In the genomic region with DNA sequence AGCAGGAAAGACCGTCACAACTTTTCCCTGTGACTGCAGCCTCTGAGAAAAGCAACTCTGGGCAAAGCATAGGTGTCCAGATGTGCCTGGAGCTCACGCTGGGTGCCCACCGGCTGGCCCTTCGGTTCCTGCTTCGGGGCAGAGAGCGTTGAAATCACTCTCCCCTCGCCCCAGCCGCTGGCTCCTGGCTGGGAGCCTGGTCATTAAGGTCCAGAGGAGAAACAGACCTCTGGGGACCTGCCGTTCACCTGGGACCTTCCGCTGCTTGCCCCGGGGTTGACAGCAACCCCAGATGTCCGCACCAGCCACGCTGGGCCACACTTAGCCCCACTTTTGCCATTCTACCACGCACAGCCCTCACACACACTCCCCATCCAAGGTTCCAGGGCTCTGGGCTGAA, we compare ENCODE assay signal across 8 cellular contexts. TPM values are rescaled to one million over a fixed set of nuclear protein-coding genes. Genes with fewer than 3 reads are reported as not detected.
DNase-seq lines count a peak whose midpoint lies in the region; ATAC-seq and TF ChIP-seq lines count a peak whose summit lies in the region.
"Had no signal": no experiment of that assay in that cellular context is flagged by ENCODE, and none has a peak within 500 bp of the region (broad histone marks: within the 10 kb centered on the region; RNA-seq: fewer than 3 reads in every experiment).

No MANE protein-coding gene starts in this region.

- H3K9me3 Mint-ChIP-seq in nephron (no peaks in the 10 kb centered on the region), type B pancreatic cell (no peaks in the 10 kb centered on the region)

- WGBS in esophagus, 2 donors: 57 to 62% methylated on average over 14 of the region's 14 CpGs

- peak overlapping the region; percentile 29 to 77 (median 62) for H3K27ac Mint-ChIP-seq in nephron
- H3K27ac Mint-ChIP-seq in type B pancreatic cell: peak overlapping the region; percentile 89
- H3K27ac Mint-ChIP-seq: memory B cell had no signal

- H3K4me3 ChIP-seq in Peyer's patch (peak overlapping the region in 1 of 4 donors; percentile 11), esophagus (ENCODE audit: low read depth in 1 of 2, low read length in 2 of 2) (no peak overlapping the region)

- H3K36me3 ChIP-seq in Peyer's patch: peaks cover 0 to 17% (median 0%) of the 10 kb centered on the region in 3 donors
- H3K36me3 ChIP-seq in esophagus (ENCODE audit: control insufficient read depth in 2 of 2, insufficient read depth in 2 of 2, low read length in 1 of 2): peaks cover 2 to 11% of the 10 kb centered on the region in 2 donors

- DNase-seq in Peyer's patch: no peak
- no peak for DNase-seq in type B pancreatic cell (ENCODE audit: extremely low spot score, unreplicated experiment)
- no peak for DNase-seq in NCI-H1105 (lab: John Stamatoyannopoulos, UW)
- DNase-seq in activated naive CD4-positive, alpha-beta T cell (lab: John Stamatoyannopoulos, UW): no peak

- H3K4me1 Mint-ChIP-seq in nephron (peaks cover 16% of the 10 kb centered on the region), type B pancreatic cell (ENCODE audit: unreplicated experiment) (peaks cover 15% of the 10 kb centered on the region)

- no peak for ATAC-seq in GM18909 (IDR thresholded peaks at IDR 0.05; ENCODE audit: poor library complexity, unreplicated experiment)

- H3K27me3 Mint-ChIP-seq in nephron (ENCODE audit: low read depth): peaks cover 2% of the 10 kb centered on the region
- H3K27me3 Mint-ChIP-seq in type B pancreatic cell: no peaks in the 10 kb centered on the region
- H3K27me3 Mint-ChIP-seq: memory B cell had no signal

- no peaks in the 10 kb centered on the region for H3K9me3 ChIP-seq in Peyer's patch
- H3K9me3 ChIP-seq in esophagus (ENCODE audit: control insufficient read depth in 2 of 2, insufficient read depth in 1 of 2, low read depth in 1 of 2, low read length in 1 of 2): no peaks in the 10 kb centered on the region

- no peaks in the 10 kb centered on the region for H3K27me3 ChIP-seq in Peyer's patch
- H3K27me3 ChIP-seq in esophagus (ENCODE audit: control insufficient read depth in 1 of 2, insufficient read depth in 2 of 2, low read length in 2 of 2): no peaks in the 10 kb centered on the region

- H3K4me3 Mint-ChIP-seq in nephron (no peak overlapping the region), type B pancreatic cell (no peak overlapping the region)
- H3K4me3 Mint-ChIP-seq: memory B cell had no signal

- H3K4me1 ChIP-seq in Peyer's patch (peaks cover 0 to 12% (median 0%) of the 10 kb centered on the region in 4 donors), esophagus (ENCODE audit: control insufficient read depth in 2 of 2, insufficient read depth in 2 of 2, low read length in 1 of 2) (peaks cover 0 to 4% of the 10 kb centered on the region in 2 donors)

- no peak for TF ChIP-seq POLR2A in Peyer's patch (IDR thresholded peaks at IDR 0.05)

- no peak for TF ChIP-seq CTCF in Peyer's patch (IDR thresholded peaks at IDR 0.05)
- no peak for TF ChIP-seq CTCF in nephron (IDR thresholded peaks at IDR 0.05; ENCODE audit: unreplicated experiment in 3 of 3)
- TF ChIP-seq CTCF in type B pancreatic cell (conservative IDR thresholded peaks at IDR 0.05): no peak

- peaks cover 38% of the 10 kb centered on the region for H3K36me3 Mint-ChIP-seq in nephron (ENCODE audit: low read depth)
- peaks cover 10% of the 10 kb centered on the region for H3K36me3 Mint-ChIP-seq in type B pancreatic cell

- H3K27ac ChIP-seq in Peyer's patch (peak overlapping the region in 3 of 4 donors; percentile 17 to 50 (median 30)), esophagus (ENCODE audit: low read depth in 2 of 2, low read length in 1 of 2) (peak overlapping the region; percentile 6 to 56)

RNA-seq across cellular contexts. Expression of a gene that starts 13.1 kb away (rescaled TPM):
- 10 to 100 TPM; 17.0 to 23.0 (median 22.2) TPM for total RNA-seq in Peyer's patch
- 10 to 100 TPM in 1 of 2 donors, 1 to 10 TPM in 1; 7.6 to 14.6 TPM for polyA plus RNA-seq in esophagus
- total RNA-seq in type B pancreatic cell (ENCODE audit: low replicate concordance): 17.7 and 21.3 TPM in 2 replicates

RNA-seq across cellular contexts. Expression of a gene that starts 13.2 kb away (rescaled TPM):
- 10 to 100 TPM; 52.0 to 94.8 (median 72.0) TPM for total RNA-seq in Peyer's patch
- polyA plus RNA-seq in esophagus: 10 to 100 TPM; 20.8 to 34.3 TPM
- 83.1 and 99.4 TPM in 2 replicates for total RNA-seq in type B pancreatic cell (ENCODE audit: low replicate concordance)

RNA-seq across cellular contexts. Expression of a gene that starts 43.2 kb away (rescaled TPM):
- total RNA-seq in Peyer's patch (10 to 100 TPM in 3 of 4 donors, 1 to 10 TPM in 1; 8.4 to 49.5 (median 16.8) TPM), type B pancreatic cell (ENCODE audit: low replicate concordance) (26.1 and 34.5 TPM in 2 replicates)
- 10 to 100 TPM in 1 of 2 donors, 1 to 10 TPM in 1; 7.0 to 12.8 TPM for polyA plus RNA-seq in esophagus
